8 cellular contexts compared by ENCODE assay signal in genomic region chr9:95494416-95495371, GRCh38. TPM values are rescaled to one million over a fixed set of nuclear protein-coding genes. Genes with fewer than 3 reads are reported as not detected.
DNase-seq lines count a peak whose midpoint lies in the region; ATAC-seq and TF ChIP-seq lines count a peak whose summit lies in the region.

No MANE protein-coding gene starts in this region.

- H3K9me3 Mint-ChIP-seq in stimulated activated naive CD8-positive, alpha-beta T cell treated with anti-CD3 and anti-CD28 coated beads, Interleukin-15, Interleukin-2, amounts not matched to agents 100 ng/mL and 50 ng/mL, for 24 hours = no peaks in the 10 kb centered on the region

- no peak for TF ChIP-seq CTCF in GM20000 (IDR thresholded peaks at IDR 0.05; ENCODE audit: extremely low read depth, missing control alignments)
- TF ChIP-seq CTCF in RWPE2 (IDR thresholded peaks at IDR 0.05; ENCODE audit: poor library complexity, severe bottlenecking) = no peak

- H3K36me3 ChIP-seq in RWPE2 (ENCODE audit: low read depth) = no peaks in the 10 kb centered on the region

- H3K27ac Mint-ChIP-seq in stimulated activated naive CD8-positive, alpha-beta T cell treated with anti-CD3 and anti-CD28 coated beads, Interleukin-15, Interleukin-2, amounts not matched to agents 100 ng/mL and 50 ng/mL, for 24 hours = peak overlapping the region; percentile 91

- H3K27me3 Mint-ChIP-seq in stimulated activated naive CD8-positive, alpha-beta T cell treated with anti-CD3 and anti-CD28 coated beads, Interleukin-15, Interleukin-2, amounts not matched to agents 100 ng/mL and 50 ng/mL, for 24 hours = no peaks in the 10 kb centered on the region

- DNase-seq in COR-L47 (lab: John Stamatoyannopoulos, UW) (peak; percentile 63), GM20000 (ENCODE audit: low spot score) (peak; percentile 82), HK-2 (ENCODE audit: unreplicated experiment) (peak; percentile 72), RWPE2 (ENCODE audit: low spot score) (no peak), foreskin melanocyte (no peak)
- peak; percentile 82 for DNase-seq in activated naive CD4-positive, alpha-beta T cell treated with Interleukin-2 at 50 U/mL for 16 hours

- H3K4me3 Mint-ChIP-seq in stimulated activated naive CD8-positive, alpha-beta T cell treated with anti-CD3 and anti-CD28 coated beads, Interleukin-15, Interleukin-2, amounts not matched to agents 100 ng/mL and 50 ng/mL, for 24 hours = peak overlapping the region; percentile 81

- no peak overlapping the region for H3K4me3 ChIP-seq in RWPE2 (ENCODE audit: severe bottlenecking)
- H3K4me3 ChIP-seq in mononuclear cell (ENCODE audit: low read length) = peak overlapping the region; percentile 0

- H3K27me3 ChIP-seq in RWPE2 (ENCODE audit: insufficient read depth, poor library complexity, severe bottlenecking) (no peaks in the 10 kb centered on the region), mononuclear cell (ENCODE audit: insufficient read depth, low read length) (peaks cover 8% of the 10 kb centered on the region)

- peak; percentile 93 for ATAC-seq in RWPE2 (ENCODE audit: low read depth)

- H3K4me1 Mint-ChIP-seq in stimulated activated naive CD8-positive, alpha-beta T cell treated with anti-CD3 and anti-CD28 coated beads, Interleukin-15, Interleukin-2, amounts not matched to agents 100 ng/mL and 50 ng/mL, for 24 hours (ENCODE audit: low read depth) = peaks cover 72% of the 10 kb centered on the region

- no peaks in the 10 kb centered on the region for H3K9me3 ChIP-seq in RWPE2 (ENCODE audit: severe bottlenecking)
- no peaks in the 10 kb centered on the region for H3K9me3 ChIP-seq in mononuclear cell (ENCODE audit: low read depth, low read length)

- H3K27ac ChIP-seq in RWPE2 (ENCODE audit: poor library complexity, severe bottlenecking) = no peak overlapping the region

- no peaks in the 10 kb centered on the region for H3K36me3 Mint-ChIP-seq in stimulated activated naive CD8-positive, alpha-beta T cell treated with anti-CD3 and anti-CD28 coated beads, Interleukin-15, Interleukin-2, amounts not matched to agents 100 ng/mL and 50 ng/mL, for 24 hours (ENCODE audit: low read depth)

- H3K4me1 ChIP-seq in RWPE2 (ENCODE audit: insufficient read depth, poor library complexity, severe bottlenecking) (peaks cover 12% of the 10 kb centered on the region), mononuclear cell (ENCODE audit: insufficient read depth, low read length) (peaks cover 32% of the 10 kb centered on the region)

RNA-seq across cellular contexts. Expression of gene PTCH1, which starts 22.1 kb away (rescaled TPM):
- 10.2 TPM for total RNA-seq in mononuclear cell

Comparison
In these comparisons a context has a peak if more than half of its experiments do, and no peak if none do; other contexts are left out.
1. DNase-seq: peak in COR-L47 (single experiment), GM20000 (single experiment), HK-2 (single experiment) and activated naive CD4-positive, alpha-beta T cell treated with Interleukin-2 at 50 U/mL for 16 hours (single experiment); none in RWPE2 (single experiment) and foreskin melanocyte (single experiment).